In the genomic region with DNA sequence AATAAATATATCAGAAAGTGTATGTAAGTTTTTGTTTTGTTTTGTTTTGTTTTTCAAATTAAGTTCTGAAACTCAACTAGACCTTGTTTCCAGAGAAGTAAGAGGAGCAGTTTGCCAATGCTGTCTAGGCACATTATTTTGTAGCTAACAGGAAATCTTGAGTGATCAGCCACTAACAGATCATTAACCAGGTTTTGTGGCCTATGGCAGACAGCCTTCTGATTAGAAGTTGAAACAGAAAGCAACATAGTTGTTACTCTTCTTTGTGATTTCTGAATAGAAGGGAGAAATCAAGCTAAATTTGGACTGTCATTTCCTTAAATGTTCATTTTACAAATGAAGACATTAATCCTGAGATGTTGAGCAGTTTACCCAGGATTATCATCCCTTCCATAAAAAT, we compare ENCODE assay signal across 13 cellular contexts.
A peak's percentile ranks its signal among the peaks of the same experiment; 100 is the strongest.
DNase-seq lines count a peak whose midpoint lies in the region; ATAC-seq and TF ChIP-seq lines count a peak whose summit lies in the region.
"Had no signal": no experiment of that assay in that cellular context is flagged by ENCODE, and none has a peak within 500 bp of the region (broad histone marks: within the 10 kb centered on the region; RNA-seq: fewer than 3 reads in every experiment).

No MANE protein-coding gene starts in this region.

- intact Hi-C loops in gastrocnemius medialis (cut with DNase I; ENCODE audit: low total_unique reads) = no loop called here

- H3K27me3 Mint-ChIP-seq in stimulated activated memory B cell treated with anti-CD40 and anti-IgM and Interleukin-4, amounts not matched to agents 10 μg/mL and 1 μg/mL and 100 μg/mL, for 72 hours = no peaks in the 10 kb centered on the region

- no peaks in the 10 kb centered on the region for H3K36me3 ChIP-seq in gastrocnemius medialis

- no peak for TF ChIP-seq CTCF in GM13976 (IDR thresholded peaks at IDR 0.05; ENCODE audit: borderline replicate concordance, control extremely low read depth, extremely low read depth, insufficient read depth, missing control alignments)
- no peak for TF ChIP-seq CTCF in gastrocnemius medialis (IDR thresholded peaks at IDR 0.05 in 4 of 5, conservative IDR thresholded peaks at IDR 0.05 in 1 of 5)

- no peak overlapping the region for H3K4me3 Mint-ChIP-seq in stimulated activated memory B cell treated with anti-CD40 and anti-IgM and Interleukin-4, amounts not matched to agents 10 μg/mL and 1 μg/mL and 100 μg/mL, for 72 hours

- peaks cover 3% of the 10 kb centered on the region for H3K9me3 Mint-ChIP-seq in stimulated activated memory B cell treated with anti-CD40 and anti-IgM and Interleukin-4, amounts not matched to agents 10 μg/mL and 1 μg/mL and 100 μg/mL, for 72 hours

- H3K36me3 Mint-ChIP-seq in stimulated activated memory B cell treated with anti-CD40 and anti-IgM and Interleukin-4, amounts not matched to agents 10 μg/mL and 1 μg/mL and 100 μg/mL, for 72 hours = no peaks in the 10 kb centered on the region

- H3K27me3 ChIP-seq in gastrocnemius medialis = no peaks in the 10 kb centered on the region

- TF ChIP-seq POLR2A in gastrocnemius medialis (IDR thresholded peaks at IDR 0.05) = no peak

- in situ Hi-C loops in GM13976 (cut with MboI; ENCODE audit: low sequenced_read_pairs, unreplicated experiment) (no loop called here), gastrocnemius medialis (cut with MboI; ENCODE audit: low sequenced_read_pairs in 4 of 4) (no loop called here)

- peak; percentile 96 for ATAC-seq in HG02840 (IDR thresholded peaks at IDR 0.05; ENCODE audit: low FRiP score, unreplicated experiment)
- peak; percentile 97 for ATAC-seq in HG03571 (IDR thresholded peaks at IDR 0.05; ENCODE audit: unreplicated experiment)
- ATAC-seq in stimulated activated memory B cell treated with anti-CD40 and anti-IgM and Interleukin-4, amounts not matched to agents 10 μg/mL and 1 μg/mL and 100 μg/mL, for 72 hours = no peak
- no peak for ATAC-seq in gastrocnemius medialis
- ATAC-seq: left cardiac atrium had no signal

- no peak overlapping the region for H3K4me3 ChIP-seq in gastrocnemius medialis

- DNase-seq in DMS53 (lab: John Stamatoyannopoulos, UW) = peak; percentile 12
- DNase-seq in DMS53 treated with DMSO at 0.1 percent for 48 hours (lab: John Stamatoyannopoulos, UW; ENCODE audit: unreplicated experiment) = no peak
- no peak for DNase-seq in GM13976 (ENCODE audit: low spot score)
- DNase-seq in gastrocnemius medialis = no peak
- DNase-seq: GOT3, left cardiac atrium, NCI-H524 treated with DMSO at 0.1 percent for 48 hours, SK-N-SH had no signal

- no peaks in the 10 kb centered on the region for H3K4me1 ChIP-seq in gastrocnemius medialis

- H3K9me3 ChIP-seq in gastrocnemius medialis = no peaks in the 10 kb centered on the region
- H3K9me3 ChIP-seq: SK-N-SH had no signal

- no peak overlapping the region for H3K27ac Mint-ChIP-seq in stimulated activated memory B cell treated with anti-CD40 and anti-IgM and Interleukin-4, amounts not matched to agents 10 μg/mL and 1 μg/mL and 100 μg/mL, for 72 hours

- H3K4me1 Mint-ChIP-seq in stimulated activated memory B cell treated with anti-CD40 and anti-IgM and Interleukin-4, amounts not matched to agents 10 μg/mL and 1 μg/mL and 100 μg/mL, for 72 hours = no peaks in the 10 kb centered on the region

- peak overlapping the region; percentile 70 for H3K27ac ChIP-seq in temporal lobe (ENCODE audit: low read depth, low read length)
- no peak overlapping the region for H3K27ac ChIP-seq in gastrocnemius medialis
- H3K27ac ChIP-seq: 22Rv1 had no signal

Comparison
In these comparisons a context has a peak if more than half of its experiments do, and no peak if none do; other contexts are left out.
1. ATAC-seq: peak in HG02840 (single experiment) and HG03571 (single experiment); none in stimulated activated memory B cell treated with anti-CD40 and anti-IgM and Interleukin-4, amounts not matched to agents 10 μg/mL and 1 μg/mL and 100 μg/mL, for 72 hours (single experiment) and gastrocnemius medialis (0 of 2).